ENCODE assay signal across 1 cellular context in the genomic region with DNA sequence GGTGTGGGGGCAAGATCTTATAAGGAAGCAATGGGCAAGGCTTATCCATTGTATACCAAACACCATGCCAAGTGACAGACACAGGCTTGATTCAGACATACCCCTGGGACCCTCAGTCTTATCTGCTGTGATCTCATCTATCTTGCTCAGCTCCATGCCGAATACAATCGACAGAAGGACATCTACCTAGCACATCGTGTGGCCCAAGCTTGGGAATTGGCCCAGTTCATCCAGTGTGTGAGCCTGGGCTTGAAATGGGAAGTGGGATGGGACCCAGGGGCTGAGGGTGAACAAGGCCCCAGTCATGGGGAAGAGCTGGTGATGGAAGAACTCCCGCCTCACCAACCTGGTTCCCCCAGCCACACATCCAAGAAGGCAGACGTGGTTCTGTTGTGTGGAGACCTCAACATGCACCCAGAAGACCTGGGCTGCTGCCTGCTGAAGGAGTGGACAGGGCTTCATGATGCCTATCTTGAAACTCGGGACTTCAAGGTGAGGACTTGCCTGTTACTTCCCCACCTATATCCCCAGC.
TF ChIP-seq lines count a peak whose summit lies in the region.

No MANE protein-coding gene starts in this region.

TF ChIP-seq in HCT116, 20 proteins besides CTCF, POLR2A, EP300 and RAD21:
- TF ChIP-seq REST (IDR thresholded peaks at IDR 0.05; ENCODE audit: low read depth) = no peak
- no peak for TF ChIP-seq YY1 (IDR thresholded peaks at IDR 0.05; ENCODE audit: extremely low read depth, insufficient replicate concordance, low read depth, low read length)
- TF ChIP-seq ELF1 (IDR thresholded peaks at IDR 0.05; ENCODE audit: borderline replicate concordance, low read depth) = no peak
- TF ChIP-seq, protein P1, sequence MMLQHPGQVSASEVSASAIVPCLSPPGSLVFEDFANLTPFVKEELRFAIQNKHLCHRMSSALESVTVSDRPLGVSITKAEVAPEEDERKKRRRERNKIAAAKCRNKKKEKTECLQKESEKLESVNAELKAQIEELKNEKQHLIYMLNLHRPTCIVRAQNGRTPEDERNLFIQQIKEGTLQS (IDR thresholded peaks at IDR 0.05) = no peak
- TF ChIP-seq ZNF274 (IDR thresholded peaks at IDR 0.05; ENCODE audit: low read depth, low read length) = no peak
- TF ChIP-seq POLR2AphosphoS5 (IDR thresholded peaks at IDR 0.05; ENCODE audit: low read depth, low read length) = no peak
- no peak for TF ChIP-seq FOSL1 (IDR thresholded peaks at IDR 0.05; ENCODE audit: low read depth)
- TF ChIP-seq ZFX (IDR thresholded peaks at IDR 0.05) = no peak
- no peak for TF ChIP-seq SRF (IDR thresholded peaks at IDR 0.05; ENCODE audit: low read depth)
- no peak for TF ChIP-seq EZH2 (IDR thresholded peaks at IDR 0.05)
- TF ChIP-seq TCF7L2 (IDR thresholded peaks at IDR 0.05; ENCODE audit: borderline replicate concordance, extremely low read depth, insufficient read depth, insufficient read length) = no peak
- TF ChIP-seq CBX3 (IDR thresholded peaks at IDR 0.05; ENCODE audit: low read depth) = no peak
- TF ChIP-seq CEBPB (IDR thresholded peaks at IDR 0.05; ENCODE audit: low read depth) = no peak
